8 cellular contexts compared by ENCODE assay signal in the genomic region with DNA sequence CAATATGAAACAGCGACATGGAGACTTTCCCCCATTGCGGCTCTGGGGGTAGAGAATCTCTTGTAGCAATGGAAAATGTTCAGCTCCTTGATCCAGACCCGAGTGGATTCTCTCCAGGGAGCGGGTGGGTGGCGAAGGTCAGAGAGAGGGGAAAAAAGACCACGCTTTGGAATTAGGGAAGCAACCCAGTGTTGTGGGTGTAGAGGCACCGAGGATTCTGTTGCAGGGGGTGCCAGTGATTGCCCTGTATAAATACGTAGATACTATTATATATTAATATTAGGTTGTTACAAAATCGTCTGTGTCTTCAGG.
A peak's percentile ranks its signal among the peaks of the same experiment; 100 is the strongest.
DNase-seq lines count a peak whose midpoint lies in the region; ATAC-seq and TF ChIP-seq lines count a peak whose summit lies in the region.

No MANE protein-coding gene starts in this region.

- H3K9me3 ChIP-seq in A673 (ENCODE audit: low read depth, low read length, poor library complexity, severe bottlenecking) (no peaks in the 10 kb centered on the region), right lobe of liver (no peaks in the 10 kb centered on the region)

- peak overlapping the region; percentile 99 for H3K4me3 Mint-ChIP-seq in type B pancreatic cell

- peak in 1 of 4 donors; percentile 0 for ATAC-seq in right lobe of liver

- H3K27ac ChIP-seq in A673 (ENCODE audit: low read depth, low read length, poor library complexity, severe bottlenecking) (peak overlapping the region; percentile 99), HL-60 (replicated peaks) (peak overlapping the region; percentile 88), right lobe of liver (peak overlapping the region; percentile 98 to 99 (median 99))

- peaks cover 10% of the 10 kb centered on the region for H3K4me1 Mint-ChIP-seq in type B pancreatic cell (ENCODE audit: unreplicated experiment)

- intact Hi-C loops in A673 (cut with micrococcal nuclease; ENCODE audit: unreplicated experiment) (loop anchor here (1.0 kb wide), 2 partner anchors 175 to 395 kb away; no protein-coding TSS in a partner anchor), right lobe of liver (cut with DNase I) (no loop called here)

- no peaks in the 10 kb centered on the region for H3K36me3 ChIP-seq in A673 (ENCODE audit: insufficient read depth, low read length, poor library complexity, severe bottlenecking)
- H3K36me3 ChIP-seq in right lobe of liver: no peaks in the 10 kb centered on the region

- 0% methylated on average over 9 of the region's 9 CpGs for WGBS in right lobe of liver (ENCODE audit: insufficient coverage, low coverage, low lambda C conversion rate, missing lambda C conversion rate)

- in situ Hi-C loops in astrocyte of the cerebellum (cut with HindIII; ENCODE audit: low sequenced_read_pairs): no loop called here

- peaks cover 7% of the 10 kb centered on the region for H3K36me3 Mint-ChIP-seq in type B pancreatic cell

- H3K4me3 ChIP-seq in A673 (ENCODE audit: low read depth, low read length, poor library complexity, severe bottlenecking): peak overlapping the region; percentile 69
- H3K4me3 ChIP-seq in HL-60 (replicated peaks; ENCODE audit: insufficient read depth, low read length): peak overlapping the region; percentile 47
- peak overlapping the region; percentile 63 for H3K4me3 ChIP-seq in astrocyte of the cerebellum (ENCODE audit: low read depth, low read length)
- H3K4me3 ChIP-seq in right lobe of liver: peak overlapping the region; percentile 52 to 63 (median 59)

- DNase-seq in A673 (ENCODE audit: low spot score) (no peak), HL-60 (ENCODE audit: low read depth in 1 of 2, low spot score in 1 of 2) (no peak), astrocyte of the cerebellum (ENCODE audit: low read depth) (no peak), right lobe of liver (peak in 1 of 3 donors; percentile 49), type B pancreatic cell (ENCODE audit: extremely low spot score, unreplicated experiment) (no peak), NCI-H1436 (lab: John Stamatoyannopoulos, UW) (no peak), DMS 273 (lab: John Stamatoyannopoulos, UW; ENCODE audit: unreplicated experiment) (no peak), LoVo (ENCODE audit: low spot score) (no peak)

- no peak for TF ChIP-seq CTCF in A673 (conservative IDR thresholded peaks at IDR 0.05; ENCODE audit: low read depth, low read length)
- no peak for TF ChIP-seq CTCF in HL-60 (IDR thresholded peaks at IDR 0.05; ENCODE audit: insufficient read depth, low read length)
- no peak for TF ChIP-seq CTCF in astrocyte of the cerebellum (IDR thresholded peaks at IDR 0.05; ENCODE audit: low read depth, low read length, missing control alignments)
- TF ChIP-seq CTCF in right lobe of liver (IDR thresholded peaks at IDR 0.05): no peak
- no peak for TF ChIP-seq CTCF in type B pancreatic cell (conservative IDR thresholded peaks at IDR 0.05)

- TF ChIP-seq POLR2A in right lobe of liver (IDR thresholded peaks at IDR 0.05): no peak

- peaks cover 26% of the 10 kb centered on the region for H3K27me3 Mint-ChIP-seq in type B pancreatic cell

- POLR2A ChIA-PET in A673 (lab: Charles Lee; ENCODE audit: low non-redundant PET): no interaction called here

- no TSS peak for BruUV-seq in A673 (replicated peaks; lab: Mats Ljungman, UMichigan)

- H3K4me1 ChIP-seq in A673 (ENCODE audit: insufficient read depth, low read length, poor library complexity, severe bottlenecking) (peaks cover 5% of the 10 kb centered on the region), right lobe of liver (peaks cover 0 to 5% (median 0%) of the 10 kb centered on the region in 4 donors)

- peaks cover 7% of the 10 kb centered on the region for H3K9me3 Mint-ChIP-seq in type B pancreatic cell

- no peaks in the 10 kb centered on the region for H3K27me3 ChIP-seq in A673 (replicated peaks; ENCODE audit: insufficient read depth, low read depth, low read length, poor library complexity)
- H3K27me3 ChIP-seq in HL-60 (ENCODE audit: insufficient read depth, poor library complexity, severe bottlenecking): no peaks in the 10 kb centered on the region
- no peaks in the 10 kb centered on the region for H3K27me3 ChIP-seq in right lobe of liver

- CTCF ChIA-PET in A673 (lab: Charles Lee): interaction anchor here (0.6 to 1.2 kb wide), 4 partner anchors 13 to 396 kb away, joined by 4 to 13 read pairs (median 4); no protein-coding TSS in a partner anchor

- H3K27ac Mint-ChIP-seq in type B pancreatic cell: peak overlapping the region; percentile 100
